Comparison of ENCODE assay signal across 8 cellular contexts in the genomic region with DNA sequence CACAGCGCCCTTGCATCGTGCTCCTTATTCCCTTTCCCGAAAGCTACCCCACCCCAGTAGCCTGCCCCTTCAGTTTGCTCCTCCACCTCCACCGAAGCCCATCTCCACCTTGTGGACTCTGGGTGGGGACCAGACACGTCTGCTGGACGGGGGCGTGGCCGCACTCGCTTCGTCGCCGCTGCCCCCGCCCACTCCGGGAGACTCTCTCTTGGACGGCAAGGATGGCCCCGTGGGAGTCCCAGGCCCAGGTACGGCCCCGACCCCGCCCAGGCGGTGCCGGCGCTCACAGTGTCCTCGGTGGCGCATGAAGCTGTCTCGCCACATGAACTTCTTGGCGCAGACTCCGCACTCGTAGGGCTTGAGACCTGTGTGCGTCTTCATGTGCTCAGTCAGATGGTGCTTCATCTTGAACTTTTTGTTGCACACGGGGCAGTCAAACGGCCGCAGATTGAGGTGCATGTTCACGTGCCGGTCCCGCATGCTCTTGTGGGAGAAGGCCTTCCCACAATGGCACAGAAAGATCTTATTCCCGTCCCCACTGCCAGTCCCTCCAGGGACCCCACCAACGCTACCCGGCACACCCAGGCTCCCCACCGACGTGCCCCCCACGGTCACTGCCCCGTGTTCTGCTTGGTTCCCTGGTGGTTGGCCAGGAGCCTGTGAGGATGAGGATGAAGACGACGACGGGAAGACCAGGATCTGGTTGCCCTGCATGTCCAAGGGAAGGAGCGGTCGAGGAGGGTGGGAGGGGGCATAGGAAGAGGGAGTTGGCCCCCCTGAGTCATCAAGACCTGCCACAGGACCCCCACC. TPM values are rescaled to one million over a fixed set of nuclear protein-coding genes. Genes with fewer than 3 reads are reported as not detected.
DNase-seq lines count a peak whose midpoint lies in the region; ATAC-seq, FAIRE-seq and TF ChIP-seq lines count a peak whose summit lies in the region.

No MANE protein-coding gene starts in this region.

- peaks cover 55% of the 10 kb centered on the region for H3K4me1 Mint-ChIP-seq in T-helper 1 cell treated with Interleukin-12 subunit alpha and Interleukin-12 subunit beta and Interleukin-4 antibody, amounts not matched to agents 30 μg/mL and 1 μg/mL, for 36 hours (ENCODE audit: low read depth)

- H3K4me3 Mint-ChIP-seq in T-helper 1 cell treated with Interleukin-12 subunit alpha and Interleukin-12 subunit beta and Interleukin-4 antibody, amounts not matched to agents 30 μg/mL and 1 μg/mL, for 36 hours: peak overlapping the region; percentile 99

- no peak for FAIRE-seq in pancreas (lab: Jason Lieb, UNC)

- no peaks in the 10 kb centered on the region for H3K27me3 Mint-ChIP-seq in T-helper 1 cell treated with Interleukin-12 subunit alpha and Interleukin-12 subunit beta and Interleukin-4 antibody, amounts not matched to agents 30 μg/mL and 1 μg/mL, for 36 hours (ENCODE audit: low read depth)

- intact Hi-C loops in esophagus squamous epithelium (cut with DNase I): no loop called here
- intact Hi-C loops in pancreas (cut with DNase I): no loop called here

- H3K9me3 ChIP-seq in esophagus squamous epithelium (no peaks in the 10 kb centered on the region), pancreas (no peaks in the 10 kb centered on the region)

- H3K4me1 ChIP-seq in esophagus squamous epithelium (peaks cover 31 to 85% (median 62%) of the 10 kb centered on the region in 3 donors), pancreas (peaks cover 6 to 42% (median 10%) of the 10 kb centered on the region in 3 donors)

- WGBS in esophagus squamous epithelium, 2 donors: 21 to 23% methylated on average over 11 to 15 of the region's 47 CpGs
- 35 to 44% methylated on average over 47 of the region's 47 CpGs for WGBS in pancreas, 2 donors

- peak in 1 of 4 donors; percentile 34 for TF ChIP-seq POLR2A in esophagus squamous epithelium (IDR thresholded peaks at IDR 0.05)

- ATAC-seq in pancreas: no peak
- no peak for ATAC-seq in GM19328 (IDR thresholded peaks at IDR 0.05; ENCODE audit: unreplicated experiment)
- ATAC-seq in HG02970 (IDR thresholded peaks at IDR 0.05; ENCODE audit: low FRiP score, unreplicated experiment): no peak

- H3K36me3 ChIP-seq in esophagus squamous epithelium: peaks cover 10 to 44% (median 14%) of the 10 kb centered on the region in 3 donors
- peaks cover 0 to 10% (median 0%) of the 10 kb centered on the region in 3 donors for H3K36me3 ChIP-seq in pancreas

- H3K9me3 Mint-ChIP-seq in T-helper 1 cell treated with Interleukin-12 subunit alpha and Interleukin-12 subunit beta and Interleukin-4 antibody, amounts not matched to agents 30 μg/mL and 1 μg/mL, for 36 hours: no peaks in the 10 kb centered on the region

- TF ChIP-seq CTCF in esophagus squamous epithelium (IDR thresholded peaks at IDR 0.05) (no peak), pancreas (IDR thresholded peaks at IDR 0.05) (no peak)

- peak overlapping the region; percentile 98 for H3K27ac Mint-ChIP-seq in T-helper 1 cell treated with Interleukin-12 subunit alpha and Interleukin-12 subunit beta and Interleukin-4 antibody, amounts not matched to agents 30 μg/mL and 1 μg/mL, for 36 hours

- peak overlapping the region; percentile 91 to 99 (median 98) for H3K27ac ChIP-seq in esophagus squamous epithelium
- peak overlapping the region; percentile 80 to 97 (median 92) for H3K27ac ChIP-seq in pancreas

- H3K27me3 ChIP-seq in esophagus squamous epithelium (no peaks in the 10 kb centered on the region), pancreas (no peaks in the 10 kb centered on the region)

- peak overlapping the region; percentile 72 to 81 (median 76) for H3K4me3 ChIP-seq in esophagus squamous epithelium
- peak overlapping the region in 2 of 4 donors; percentile 82 to 89 for H3K4me3 ChIP-seq in pancreas

- peaks cover 58% of the 10 kb centered on the region for H3K36me3 Mint-ChIP-seq in T-helper 1 cell treated with Interleukin-12 subunit alpha and Interleukin-12 subunit beta and Interleukin-4 antibody, amounts not matched to agents 30 μg/mL and 1 μg/mL, for 36 hours (ENCODE audit: low read depth)

- DNase-seq in T-helper 1 cell (no peak), SW480 (ENCODE audit: low spot score) (peak; percentile 15), esophagus squamous epithelium (lab: John Stamatoyannopoulos, UW) (no peak), pancreas (peak; percentile 27 to 77 (median 58)), globus pallidus (ENCODE audit: low spot score) (no peak)

RNA-seq across cellular contexts. Expression of gene TAPBP, which starts 1.3 kb away (rescaled TPM):
- total RNA-seq in esophagus squamous epithelium (100 to 1,000 TPM in 1 of 4 donors, 10 to 100 TPM in 3; 68.1 to 101 (median 77.0) TPM), pancreas (100 to 1,000 TPM in 2 of 6 donors, 10 to 100 TPM in 4; 31.0 to 152 (median 41.2) TPM)
- polyA plus RNA-seq in pancreas: 10 to 100 TPM; 28.0 to 60.6 TPM

RNA-seq across cellular contexts. Expression of gene ZBTB22, which starts 2.4 kb away (rescaled TPM):
- 10 to 100 TPM in 3 of 4 donors, 1 to 10 TPM in 1; 8.5 to 17.5 (median 14.8) TPM for total RNA-seq in esophagus squamous epithelium
- total RNA-seq in pancreas: 10 to 100 TPM in 2 of 6 donors, 1 to 10 TPM in 4; 6.7 to 13.1 (median 9.3) TPM
- polyA plus RNA-seq in pancreas: 10 to 100 TPM; 10.8 to 14.3 TPM

RNA-seq across cellular contexts. Expression of gene DAXX, which starts 7.6 kb away (rescaled TPM):
- total RNA-seq in esophagus squamous epithelium (10 to 100 TPM; 25.1 to 41.6 (median 36.3) TPM), pancreas (10 to 100 TPM; 12.9 to 22.5 (median 15.6) TPM)
- polyA plus RNA-seq in pancreas: 10 to 100 TPM; 18.1 to 24.6 TPM

RNA-seq across cellular contexts. Expression of gene RGL2, which starts 16.4 kb away (rescaled TPM):
- total RNA-seq in esophagus squamous epithelium: 10 to 100 TPM; 54.9 to 78.7 (median 63.2) TPM
- 10 to 100 TPM; 24.5 to 70.8 (median 30.2) TPM for total RNA-seq in pancreas
- polyA plus RNA-seq in pancreas: 100 to 1,000 TPM in 1 of 2 donors, 10 to 100 TPM in 1; 87.3 to 121 TPM

RNA-seq across cellular contexts. Expression of gene PFDN6, which starts 25.7 kb away (rescaled TPM):
- total RNA-seq in esophagus squamous epithelium: 10 to 100 TPM; 28.6 to 71.0 (median 43.5) TPM
- 10 to 100 TPM in 5 of 6 donors, 1 to 10 TPM in 1; 9.7 to 19.9 (median 19.0) TPM for total RNA-seq in pancreas
- polyA plus RNA-seq in pancreas: 100 to 1,000 TPM in 1 of 2 donors, 10 to 100 TPM in 1; 76.2 to 119 TPM

Comparison
In these comparisons a context has a peak if more than half of its experiments do, and no peak if none do; other contexts are left out.
1. DNase-seq: peak in SW480 (single experiment) and pancreas (6 of 6); none in T-helper 1 cell (0 of 5), esophagus squamous epithelium (single experiment) and globus pallidus (single experiment).